Comparison of ENCODE assay signal across 11 cellular contexts in the genomic region with DNA sequence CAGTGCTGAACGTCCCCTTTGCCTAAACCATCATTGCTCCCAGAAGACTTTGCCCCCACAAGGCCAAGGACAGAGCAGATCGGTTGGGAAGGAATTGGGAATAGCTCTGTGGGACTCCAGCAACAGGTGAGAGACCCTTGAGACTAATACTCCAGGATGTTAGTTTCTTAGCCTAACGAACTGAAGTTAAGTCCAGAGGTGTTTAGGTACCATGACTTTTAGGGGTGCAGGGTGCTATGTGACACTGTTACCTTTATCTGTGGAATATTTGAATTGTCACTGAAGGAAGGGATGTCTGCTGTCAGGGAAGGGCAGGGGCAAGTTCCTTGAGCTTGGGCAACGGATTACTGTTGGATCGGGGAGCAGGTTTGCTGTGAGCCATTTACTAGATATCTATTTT. TPM values are rescaled to one million over a fixed set of nuclear protein-coding genes. Genes with fewer than 3 reads are reported as not detected.
DNase-seq lines count a peak whose midpoint lies in the region; ATAC-seq and TF ChIP-seq lines count a peak whose summit lies in the region.
"Had no signal": no experiment of that assay in that cellular context is flagged by ENCODE, and none has a peak within 500 bp of the region (broad histone marks: within the 10 kb centered on the region; RNA-seq: fewer than 3 reads in every experiment).

No MANE protein-coding gene starts in this region.

- H3K9ac ChIP-seq in mammary epithelial cell (ENCODE audit: insufficient read depth, low read length) (peak overlapping the region; percentile 67), mucosa of rectum (ENCODE audit: low read depth in 1 of 2, low read length in 2 of 2) (no peak overlapping the region)

- ATAC-seq in stimulated activated naive CD8-positive, alpha-beta T cell treated with anti-CD3 and anti-CD28 coated beads, Interleukin-15, Interleukin-2, amounts not matched to agents 100 U/mL and 50 U/mL, for 24 hours: no peak
- ATAC-seq in HG03520 (IDR thresholded peaks at IDR 0.05; ENCODE audit: unreplicated experiment): no peak

- no peaks in the 10 kb centered on the region for H3K36me3 Mint-ChIP-seq in stimulated activated naive CD8-positive, alpha-beta T cell treated with anti-CD3 and anti-CD28 coated beads, Interleukin-15, Interleukin-2, amounts not matched to agents 100 ng/mL and 50 ng/mL, for 24 hours (ENCODE audit: low read depth)

- WGBS in mammary epithelial cell (ENCODE audit: low coverage, missing lambda C conversion rate): 0% methylated on average over 3 of the region's 5 CpGs

- no peak for TF ChIP-seq CTCF in mammary epithelial cell (conservative IDR thresholded peaks at IDR 0.05 in 1 of 2, IDR thresholded peaks at IDR 0.05 in 1 of 2; ENCODE audit: extremely low read depth in 1 of 2, insufficient read depth in 1 of 2, low read depth in 1 of 2, low read length in 2 of 2)

- H3K27ac ChIP-seq in mammary epithelial cell (ENCODE audit: insufficient read depth, low read depth, low read length): peak overlapping the region; percentile 97
- peak overlapping the region; percentile 4 to 94 for H3K27ac ChIP-seq in mucosa of rectum (ENCODE audit: low read depth in 2 of 2, low read length in 2 of 2)

- H3K27me3 ChIP-seq in mammary epithelial cell (ENCODE audit: insufficient read depth, low read length) (no peaks in the 10 kb centered on the region), mucosa of rectum (ENCODE audit: control insufficient read depth in 2 of 2, insufficient read depth in 2 of 2, low read length in 2 of 2) (no peaks in the 10 kb centered on the region)

- H3K36me3 ChIP-seq in mammary epithelial cell (ENCODE audit: insufficient read depth, low read length) (no peaks in the 10 kb centered on the region), mucosa of rectum (ENCODE audit: control insufficient read depth in 2 of 2, insufficient read depth in 2 of 2, low read length in 2 of 2) (no peaks in the 10 kb centered on the region)

- peaks cover 58% of the 10 kb centered on the region for H3K4me1 Mint-ChIP-seq in stimulated activated naive CD8-positive, alpha-beta T cell treated with anti-CD3 and anti-CD28 coated beads, Interleukin-15, Interleukin-2, amounts not matched to agents 100 ng/mL and 50 ng/mL, for 24 hours (ENCODE audit: low read depth)

- peak overlapping the region; percentile 94 for H3K4me2 ChIP-seq in mammary epithelial cell (ENCODE audit: insufficient read depth, low read depth, low read length)

- dilution Hi-C loops in mammary epithelial cell (cut with HindIII; ENCODE audit: low sequenced_read_pairs): no loop called here

- no peaks in the 10 kb centered on the region for H3K27me3 Mint-ChIP-seq in stimulated activated naive CD8-positive, alpha-beta T cell treated with anti-CD3 and anti-CD28 coated beads, Interleukin-15, Interleukin-2, amounts not matched to agents 100 ng/mL and 50 ng/mL, for 24 hours

- H3K4me1 ChIP-seq in mammary epithelial cell (ENCODE audit: insufficient read depth, low read length) (peaks cover 53% of the 10 kb centered on the region), mucosa of rectum (ENCODE audit: control insufficient read depth in 2 of 2, insufficient read depth in 2 of 2, low read length in 2 of 2) (peaks cover 33 to 50% of the 10 kb centered on the region in 2 donors)

- H3K9me3 Mint-ChIP-seq in stimulated activated naive CD8-positive, alpha-beta T cell treated with anti-CD3 and anti-CD28 coated beads, Interleukin-15, Interleukin-2, amounts not matched to agents 100 ng/mL and 50 ng/mL, for 24 hours: no peaks in the 10 kb centered on the region

- peak overlapping the region; percentile 53 for H3K4me3 Mint-ChIP-seq in stimulated activated naive CD8-positive, alpha-beta T cell treated with anti-CD3 and anti-CD28 coated beads, Interleukin-15, Interleukin-2, amounts not matched to agents 100 ng/mL and 50 ng/mL, for 24 hours

- peaks cover 77% of the 10 kb centered on the region for H3K79me2 ChIP-seq in mammary epithelial cell (ENCODE audit: insufficient read depth, low read length)

- intact Hi-C loops in mammary epithelial cell (cut with micrococcal nuclease): loop anchor here (5.0 kb wide), 2 partner anchors 119 to 144 kb away; no protein-coding TSS in a partner anchor

- peaks cover 6% of the 10 kb centered on the region for H4K20me1 ChIP-seq in mammary epithelial cell (ENCODE audit: insufficient read depth, low read length)

- no peak overlapping the region for H3K27ac Mint-ChIP-seq in stimulated activated naive CD8-positive, alpha-beta T cell treated with anti-CD3 and anti-CD28 coated beads, Interleukin-15, Interleukin-2, amounts not matched to agents 100 ng/mL and 50 ng/mL, for 24 hours

- CTCF ChIA-PET in mammary epithelial cell (lab: Charles Lee; ENCODE audit: low non-redundant PET): no interaction called here

- no peak overlapping the region for H2AFZ ChIP-seq in mammary epithelial cell (ENCODE audit: low read depth, low read length)

- BruUV-seq in mammary epithelial cell (replicated peaks; lab: Mats Ljungman, UMichigan): no TSS peak

- in situ Hi-C loops in mammary epithelial cell (cut with MboI; ENCODE audit: low sequenced_read_pairs in 2 of 2): loop anchor here in 1 of 2 donors (5.0 kb wide), 2 partner anchors 119 to 259 kb away; no protein-coding TSS in a partner anchor

- no peak for DNase-seq in stimulated activated naive CD8-positive, alpha-beta T cell treated with anti-CD3 and anti-CD28 coated beads, Interleukin-15, Interleukin-2, amounts not matched to agents 100 U/mL and 50 U/mL, for 24 hours
- no peak for DNase-seq in mammary epithelial cell
- no peak for DNase-seq in Ammon's horn (ENCODE audit: low spot score)
- DNase-seq in stimulated activated CD4-positive, alpha-beta T cell treated with anti-CD3 and anti-CD28 coated beads, Interleukin-4, amount 100 ng/mL, for 24 hours: no peak
- no peak for DNase-seq in GM19238 (ENCODE audit: insufficient read length, low spot score)
- DNase-seq: activated naive CD4-positive, alpha-beta T cell treated with anti-CD3 and anti-CD28 coated beads, Interleukin-2, amount 50 U/mL, for 16 hours had no signal

- H3K9me3 ChIP-seq in mammary epithelial cell (replicated peaks; ENCODE audit: insufficient read depth, low read length) (no peaks in the 10 kb centered on the region), mucosa of rectum (ENCODE audit: control insufficient read depth in 2 of 2, low read length in 2 of 2) (no peaks in the 10 kb centered on the region)
- H3K9me3 ChIP-seq: thoracic aorta had no signal

- H3K4me3 ChIP-seq in mammary epithelial cell (replicated peaks in 1 of 3; ENCODE audit: insufficient read depth in 1 of 3, low read depth in 2 of 3, low read length in 3 of 3): peak overlapping the region; percentile 80 to 97 (median 95)
- H3K4me3 ChIP-seq in mucosa of rectum (ENCODE audit: low read length in 2 of 2): peak overlapping the region; percentile 11 to 17

RNA-seq across cellular contexts. Expression of a gene that starts 1.9 kb away (rescaled TPM):
- total RNA-seq in mammary epithelial cell: 100 to 1,000 TPM; 106 to 196 TPM
- 173 TPM for polyA plus RNA-seq in mammary epithelial cell
- polyA minus RNA-seq in mammary epithelial cell: 213 TPM

RNA-seq across cellular contexts. Expression of a gene that starts 4.8 kb away (rescaled TPM):
- total RNA-seq in mammary epithelial cell: 1 to 10 TPM; 1.0 to 3.3 TPM
- polyA plus RNA-seq in mammary epithelial cell: 0.86 TPM
- not detected for polyA minus RNA-seq in mammary epithelial cell
- total RNA-seq: mononuclear cell had no signal
